ENCODE assay signal across 11 cellular contexts in genomic region chr10:71582019-71582418, GRCh38.
DNase-seq lines count a peak whose midpoint lies in the region; ATAC-seq, FAIRE-seq and TF ChIP-seq lines count a peak whose summit lies in the region.
"Had no signal": no experiment of that assay in that cellular context is flagged by ENCODE, and none has a peak within 500 bp of the region (broad histone marks: within the 10 kb centered on the region; RNA-seq: fewer than 3 reads in every experiment).

No MANE protein-coding gene starts in this region.

- H3K79me2 ChIP-seq in HCT116 (ENCODE audit: insufficient read depth, low read length) = no peaks in the 10 kb centered on the region

- H3K9me2 ChIP-seq in HCT116 (ENCODE audit: insufficient read depth) = no peaks in the 10 kb centered on the region

- peaks cover 17% of the 10 kb centered on the region for H3K27me3 ChIP-seq in HCT116 (ENCODE audit: insufficient read depth, low read length)

- DNase-seq in HCT116 (ENCODE audit: low read depth, low spot score) (no peak), UCSD-AML1 (lab: John Stamatoyannopoulos, UW; ENCODE audit: unreplicated experiment) (peak; percentile 17), foreskin fibroblast (peak; percentile 27 to 74), putamen (ENCODE audit: low spot score) (peak; percentile 41), GM19239 (ENCODE audit: insufficient read length, low spot score) (no peak)
- DNase-seq: NK-92 treated with Interleukin-12 subunit alpha and Interleukin-12 subunit beta, amount 100 ng/mL, for 24 hours had no signal

- POLR2A ChIA-PET in HCT116 (lab: Charles Lee) = no interaction called here

- CTCF ChIA-PET in HCT116 (lab: Charles Lee) = no interaction called here

- no peaks in the 10 kb centered on the region for H4K20me1 ChIP-seq in HCT116 (ENCODE audit: insufficient read depth)

- H3K9ac ChIP-seq in HCT116 (ENCODE audit: low read length) = no peak overlapping the region
- H3K9ac ChIP-seq: KMS-11 had no signal

- no TSS peak for BruUV-seq in HCT116 (replicated peaks; lab: Mats Ljungman, UMichigan)

- TF ChIP-seq CTCF in HCT116 (IDR thresholded peaks at IDR 0.05 in 2 of 3, conservative IDR thresholded peaks at IDR 0.05 in 1 of 3; ENCODE audit: borderline replicate concordance in 1 of 3, insufficient read depth in 1 of 3, low read depth in 2 of 3, low read length in 2 of 3) = no peak
- TF ChIP-seq CTCF in foreskin fibroblast (IDR thresholded peaks at IDR 0.05; ENCODE audit: low read depth, low read length) = no peak

- H3K4me1 ChIP-seq in HCT116 (ENCODE audit: control insufficient read depth in 1 of 2, insufficient read depth in 2 of 2, low read length in 2 of 2) = no peaks in the 10 kb centered on the region

- no peaks in the 10 kb centered on the region for H3K9me3 ChIP-seq in HCT116 (ENCODE audit: control insufficient read depth in 1 of 2, insufficient read depth in 1 of 2, low read depth in 1 of 2, low read length in 2 of 2)

- no peak overlapping the region for H3K27ac ChIP-seq in HCT116 (ENCODE audit: low read depth, low read length)
- H3K27ac ChIP-seq: KMS-11 had no signal

- no peak for ATAC-seq in HCT116
- ATAC-seq in HG03108 (IDR thresholded peaks at IDR 0.05; ENCODE audit: unreplicated experiment) = no peak
- no peak for ATAC-seq in GM19467 (IDR thresholded peaks at IDR 0.05; ENCODE audit: unreplicated experiment)
- ATAC-seq: activated T-helper 17 cell treated with anti-CD3 and anti-CD28 coated beads, Interleukin-2, amount 50 U/mL, for 72 hours had no signal

- RAD21 ChIA-PET in HCT116 (lab: Charles Lee; ENCODE audit: low non-redundant PET in 1 of 2, low total read pairs in 2 of 2, uncharacterized antibody in 2 of 2, unreplicated experiment in 2 of 2) = no interaction called here

- no peak overlapping the region for H3K4me3 ChIP-seq in HCT116 (replicated peaks in 1 of 2; ENCODE audit: low read depth in 1 of 2, low read length in 2 of 2)
- H3K4me3 ChIP-seq in foreskin fibroblast (ENCODE audit: low read depth in 1 of 2, low read length in 2 of 2) = no peak overlapping the region

- TF ChIP-seq POLR2A in HCT116 (IDR thresholded peaks at IDR 0.05; ENCODE audit: borderline replicate concordance, extremely low read depth, insufficient read depth, insufficient read length) = no peak

- intact Hi-C loops in HCT116 (cut with micrococcal nuclease) = loop anchor here (10.0 kb wide), 1 partner anchor 213 kb away; no protein-coding TSS in a partner anchor

- H2AFZ ChIP-seq in HCT116 (ENCODE audit: low read depth, low read length, poor library complexity, severe bottlenecking) = no peak overlapping the region

- no peak for FAIRE-seq in GM19239 (lab: Jason Lieb, UNC)
- FAIRE-seq: endometrium had no signal

- no peaks in the 10 kb centered on the region for H3K36me3 ChIP-seq in HCT116 (ENCODE audit: control insufficient read depth in 1 of 2, insufficient read depth in 2 of 2, low read length in 2 of 2)

- TF ChIP-seq RAD21 in HCT116 (IDR thresholded peaks at IDR 0.05; ENCODE audit: low read depth) = no peak

- H3K4me2 ChIP-seq in HCT116 (ENCODE audit: low read length) = no peak overlapping the region
- H3K4me2 ChIP-seq: KMS-11 had no signal

TF ChIP-seq in HCT116, 20 proteins besides CTCF, POLR2A, EP300 and RAD21:
- TF ChIP-seq ATF3 (IDR thresholded peaks at IDR 0.05) (no peak), REST (IDR thresholded peaks at IDR 0.05; ENCODE audit: low read depth) (peak; percentile 92)

Comparison
In these comparisons a context has a peak if more than half of its experiments do, and no peak if none do; other contexts are left out.
1. DNase-seq: peak in UCSD-AML1 (single experiment), foreskin fibroblast (2 of 2) and putamen (single experiment); none in HCT116 (single experiment) and GM19239 (single experiment).